Comparison of ENCODE assay signal across 1 cellular context in genomic region chr6:109381747-109382575, GRCh38.
TF ChIP-seq lines count a peak whose summit lies in the region.

CD164 (minus strand) TSS chr6:109382467; CDS start chr6:109382378, 89 bp downstream.

TF ChIP-seq in K562, 482 proteins besides CTCF, POLR2A, EP300 and RAD21 (continued from another document and continues in another):
- TF ChIP-seq, protein P1, sequence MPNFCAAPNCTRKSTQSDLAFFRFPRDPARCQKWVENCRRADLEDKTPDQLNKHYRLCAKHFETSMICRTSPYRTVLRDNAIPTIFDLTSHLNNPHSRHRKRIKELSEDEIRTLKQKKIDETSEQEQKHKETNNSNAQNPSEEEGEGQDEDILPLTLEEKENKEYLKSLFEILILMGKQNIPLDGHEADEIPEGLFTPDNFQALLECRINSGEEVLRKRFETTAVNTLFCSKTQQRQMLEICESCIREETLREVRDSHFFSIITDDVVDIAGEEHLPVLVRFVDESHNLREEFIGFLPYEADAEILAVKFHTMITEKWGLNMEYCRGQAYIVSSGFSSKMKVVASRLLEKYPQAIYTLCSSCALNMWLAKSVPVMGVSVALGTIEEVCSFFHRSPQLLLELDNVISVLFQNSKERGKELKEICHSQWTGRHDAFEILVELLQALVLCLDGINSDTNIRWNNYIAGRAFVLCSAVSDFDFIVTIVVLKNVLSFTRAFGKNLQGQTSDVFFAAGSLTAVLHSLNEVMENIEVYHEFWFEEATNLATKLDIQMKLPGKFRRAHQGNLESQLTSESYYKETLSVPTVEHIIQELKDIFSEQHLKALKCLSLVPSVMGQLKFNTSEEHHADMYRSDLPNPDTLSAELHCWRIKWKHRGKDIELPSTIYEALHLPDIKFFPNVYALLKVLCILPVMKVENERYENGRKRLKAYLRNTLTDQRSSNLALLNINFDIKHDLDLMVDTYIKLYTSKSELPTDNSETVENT (CRISPR knock-in tag; IDR thresholded peaks at IDR 0.05), result peak; percentile 79
- TF ChIP-seq, protein P2, sequence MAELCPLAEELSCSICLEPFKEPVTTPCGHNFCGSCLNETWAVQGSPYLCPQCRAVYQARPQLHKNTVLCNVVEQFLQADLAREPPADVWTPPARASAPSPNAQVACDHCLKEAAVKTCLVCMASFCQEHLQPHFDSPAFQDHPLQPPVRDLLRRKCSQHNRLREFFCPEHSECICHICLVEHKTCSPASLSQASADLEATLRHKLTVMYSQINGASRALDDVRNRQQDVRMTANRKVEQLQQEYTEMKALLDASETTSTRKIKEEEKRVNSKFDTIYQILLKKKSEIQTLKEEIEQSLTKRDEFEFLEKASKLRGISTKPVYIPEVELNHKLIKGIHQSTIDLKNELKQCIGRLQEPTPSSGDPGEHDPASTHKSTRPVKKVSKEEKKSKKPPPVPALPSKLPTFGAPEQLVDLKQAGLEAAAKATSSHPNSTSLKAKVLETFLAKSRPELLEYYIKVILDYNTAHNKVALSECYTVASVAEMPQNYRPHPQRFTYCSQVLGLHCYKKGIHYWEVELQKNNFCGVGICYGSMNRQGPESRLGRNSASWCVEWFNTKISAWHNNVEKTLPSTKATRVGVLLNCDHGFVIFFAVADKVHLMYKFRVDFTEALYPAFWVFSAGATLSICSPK (IDR thresholded peaks at IDR 0.05; ENCODE audit: borderline replicate concordance), result no peak
- no peak for TF ChIP-seq CBFA2T2 (conservative IDR thresholded peaks at IDR 0.05)
- TF ChIP-seq, protein P3, sequence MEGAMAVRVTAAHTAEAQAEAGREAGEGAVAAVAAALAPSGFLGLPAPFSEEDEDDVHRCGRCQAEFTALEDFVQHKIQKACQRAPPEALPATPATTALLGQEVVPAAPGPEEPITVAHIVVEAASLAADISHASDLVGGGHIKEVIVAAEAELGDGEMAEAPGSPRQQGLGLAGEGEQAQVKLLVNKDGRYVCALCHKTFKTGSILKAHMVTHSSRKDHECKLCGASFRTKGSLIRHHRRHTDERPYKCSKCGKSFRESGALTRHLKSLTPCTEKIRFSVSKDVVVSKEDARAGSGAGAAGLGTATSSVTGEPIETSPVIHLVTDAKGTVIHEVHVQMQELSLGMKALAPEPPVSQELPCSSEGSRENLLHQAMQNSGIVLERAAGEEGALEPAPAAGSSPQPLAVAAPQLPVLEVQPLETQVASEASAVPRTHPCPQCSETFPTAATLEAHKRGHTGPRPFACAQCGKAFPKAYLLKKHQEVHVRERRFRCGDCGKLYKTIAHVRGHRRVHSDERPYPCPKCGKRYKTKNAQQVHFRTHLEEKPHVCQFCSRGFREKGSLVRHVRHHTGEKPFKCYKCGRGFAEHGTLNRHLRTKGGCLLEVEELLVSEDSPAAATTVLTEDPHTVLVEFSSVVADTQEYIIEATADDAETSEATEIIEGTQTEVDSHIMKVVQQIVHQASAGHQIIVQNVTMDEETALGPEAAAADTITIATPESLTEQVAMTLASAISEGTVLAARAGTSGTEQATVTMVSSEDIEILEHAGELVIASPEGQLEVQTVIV (CRISPR knock-in tag; IDR thresholded peaks at IDR 0.05; ENCODE audit: borderline replicate concordance), result no peak
- peak; percentile 95 for TF ChIP-seq POLR2B (IDR thresholded peaks at IDR 0.05; ENCODE audit: low read depth, partially characterized antibody)
- TF ChIP-seq ZC3H4 (CRISPR knock-in tag; IDR thresholded peaks at IDR 0.05; ENCODE audit: borderline replicate concordance), result no peak
- TF ChIP-seq LARP7 (IDR thresholded peaks at IDR 0.05), result no peak
- TF ChIP-seq, protein P4, sequence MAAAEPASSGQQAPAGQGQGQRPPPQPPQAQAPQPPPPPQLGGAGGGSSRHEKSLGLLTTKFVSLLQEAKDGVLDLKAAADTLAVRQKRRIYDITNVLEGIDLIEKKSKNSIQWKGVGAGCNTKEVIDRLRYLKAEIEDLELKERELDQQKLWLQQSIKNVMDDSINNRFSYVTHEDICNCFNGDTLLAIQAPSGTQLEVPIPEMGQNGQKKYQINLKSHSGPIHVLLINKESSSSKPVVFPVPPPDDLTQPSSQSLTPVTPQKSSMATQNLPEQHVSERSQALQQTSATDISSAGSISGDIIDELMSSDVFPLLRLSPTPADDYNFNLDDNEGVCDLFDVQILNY (CRISPR knock-in tag; IDR thresholded peaks at IDR 0.05), result peak; percentile 94; the same call in 1 of the 2 replicates
- peak; percentile 42; the same call in 1 of the 2 replicates for TF ChIP-seq ESRRA (IDR thresholded peaks at IDR 0.05; ENCODE audit: borderline replicate concordance, low read depth)
- no peak for TF ChIP-seq ID3 (CRISPR knock-in tag; IDR thresholded peaks at IDR 0.05)
- peak; percentile 70; the same call in 1 of the 2 replicates for TF ChIP-seq ID3 (tag; IDR thresholded peaks at IDR 0.05)
- peak; percentile 96 for TF ChIP-seq EGR1 (conservative IDR thresholded peaks at IDR 0.05)
- no peak for TF ChIP-seq MCM5 (IDR thresholded peaks at IDR 0.05; ENCODE audit: low read depth)
- no peak for TF ChIP-seq NELFE (IDR thresholded peaks at IDR 0.05; ENCODE audit: insufficient read depth, insufficient read length)
- peak in 1 of 2 experiments; percentile 30; a peak in 1 of 3 replicates for TF ChIP-seq CBX3 (IDR thresholded peaks at IDR 0.05; ENCODE audit: borderline replicate concordance in 1 of 2, low read length in 2 of 2)
- no peak for TF ChIP-seq MCM2 (IDR thresholded peaks at IDR 0.05; ENCODE audit: low read depth)
- TF ChIP-seq OTX1 (CRISPR knock-in tag; IDR thresholded peaks at IDR 0.05), result peak; percentile 12; the same call in 1 of the 2 replicates
- no peak for TF ChIP-seq ZNF133 (CRISPR knock-in tag; IDR thresholded peaks at IDR 0.05)
- TF ChIP-seq ZNF79 (CRISPR knock-in tag; IDR thresholded peaks at IDR 0.05; ENCODE audit: low read depth), result no peak
- TF ChIP-seq TGIF2 (CRISPR knock-in tag; IDR thresholded peaks at IDR 0.05), result no peak
- no peak for TF ChIP-seq ELF2 (CRISPR knock-in tag; IDR thresholded peaks at IDR 0.05)
- TF ChIP-seq E2F8 (IDR thresholded peaks at IDR 0.05; ENCODE audit: low read depth, partially characterized antibody), result no peak
- peak; percentile 70; the same call in 1 of the 2 replicates for TF ChIP-seq NR2C2 (CRISPR knock-in tag; IDR thresholded peaks at IDR 0.05)
- no peak; the same call in 1 of the 2 replicates for TF ChIP-seq NR2C2 (tag; IDR thresholded peaks at IDR 0.05)
- TF ChIP-seq E2F3 (CRISPR knock-in tag; IDR thresholded peaks at IDR 0.05), result peak; percentile 59
- no peak for TF ChIP-seq ZNF3 (CRISPR knock-in tag; IDR thresholded peaks at IDR 0.05)
- no peak for TF ChIP-seq MAFF (IDR thresholded peaks at IDR 0.05; ENCODE audit: low read length)
- no peak for TF ChIP-seq ZNF311 (CRISPR knock-in tag; IDR thresholded peaks at IDR 0.05)
- TF ChIP-seq ZNF436 (CRISPR knock-in tag; IDR thresholded peaks at IDR 0.05), result no peak
- 0 out of 2 replicates have a peak, but pooled peaks have one; percentile 67 for TF ChIP-seq MED1 (CRISPR knock-in tag; IDR thresholded peaks at IDR 0.05; ENCODE audit: borderline replicate concordance)
- no peak; a peak in 1 of 4 replicates for TF ChIP-seq ETV6 (IDR thresholded peaks at IDR 0.05; ENCODE audit: borderline replicate concordance in 1 of 2, low read depth in 2 of 2, low read length in 1 of 2)
- TF ChIP-seq ETV6 (CRISPR knock-in tag; IDR thresholded peaks at IDR 0.05; ENCODE audit: borderline replicate concordance), result no peak; the same call in 1 of the 2 replicates
- peak; percentile 70 for TF ChIP-seq CTBP1 (IDR thresholded peaks at IDR 0.05; ENCODE audit: borderline replicate concordance)
- TF ChIP-seq PPARD (CRISPR knock-in tag; IDR thresholded peaks at IDR 0.05), result no peak
- no peak for TF ChIP-seq HDAC2 (IDR thresholded peaks at IDR 0.05)
- TF ChIP-seq, protein P5, sequence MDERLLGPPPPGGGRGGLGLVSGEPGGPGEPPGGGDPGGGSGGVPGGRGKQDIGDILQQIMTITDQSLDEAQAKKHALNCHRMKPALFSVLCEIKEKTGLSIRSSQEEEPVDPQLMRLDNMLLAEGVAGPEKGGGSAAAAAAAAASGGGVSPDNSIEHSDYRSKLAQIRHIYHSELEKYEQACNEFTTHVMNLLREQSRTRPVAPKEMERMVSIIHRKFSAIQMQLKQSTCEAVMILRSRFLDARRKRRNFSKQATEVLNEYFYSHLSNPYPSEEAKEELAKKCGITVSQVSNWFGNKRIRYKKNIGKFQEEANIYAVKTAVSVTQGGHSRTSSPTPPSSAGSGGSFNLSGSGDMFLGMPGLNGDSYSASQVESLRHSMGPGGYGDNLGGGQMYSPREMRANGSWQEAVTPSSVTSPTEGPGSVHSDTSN (CRISPR knock-in tag; IDR thresholded peaks at IDR 0.05; ENCODE audit: low read depth), result no peak
- TF ChIP-seq, protein P5 (tag; conservative IDR thresholded peaks at IDR 0.05; ENCODE audit: low read depth), result no peak
- TF ChIP-seq NFATC3 (IDR thresholded peaks at IDR 0.05), result no peak
- TF ChIP-seq ZNF592 (IDR thresholded peaks at IDR 0.05), result 0 out of 2 replicates have a peak, but pooled peaks have one; percentile 35
- TF ChIP-seq BRF2 (IDR thresholded peaks at IDR 0.05; ENCODE audit: borderline replicate concordance, insufficient read depth, insufficient read length), result no peak
- TF ChIP-seq ZSCAN29 (IDR thresholded peaks at IDR 0.05), result no peak
- TF ChIP-seq ZNF75A (CRISPR knock-in tag; IDR thresholded peaks at IDR 0.05), result no peak
- TF ChIP-seq, protein P6, sequence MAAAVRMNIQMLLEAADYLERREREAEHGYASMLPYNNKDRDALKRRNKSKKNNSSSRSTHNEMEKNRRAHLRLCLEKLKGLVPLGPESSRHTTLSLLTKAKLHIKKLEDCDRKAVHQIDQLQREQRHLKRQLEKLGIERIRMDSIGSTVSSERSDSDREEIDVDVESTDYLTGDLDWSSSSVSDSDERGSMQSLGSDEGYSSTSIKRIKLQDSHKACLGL (CRISPR knock-in tag; IDR thresholded peaks at IDR 0.05; ENCODE audit: borderline replicate concordance, poor library complexity, severe bottlenecking), result no peak
- TF ChIP-seq ZKSCAN1 (IDR thresholded peaks at IDR 0.05; ENCODE audit: low read depth, low read length), result no peak
- no peak for TF ChIP-seq NFE2 (IDR thresholded peaks at IDR 0.05; ENCODE audit: low read depth)
